In the genomic region with DNA sequence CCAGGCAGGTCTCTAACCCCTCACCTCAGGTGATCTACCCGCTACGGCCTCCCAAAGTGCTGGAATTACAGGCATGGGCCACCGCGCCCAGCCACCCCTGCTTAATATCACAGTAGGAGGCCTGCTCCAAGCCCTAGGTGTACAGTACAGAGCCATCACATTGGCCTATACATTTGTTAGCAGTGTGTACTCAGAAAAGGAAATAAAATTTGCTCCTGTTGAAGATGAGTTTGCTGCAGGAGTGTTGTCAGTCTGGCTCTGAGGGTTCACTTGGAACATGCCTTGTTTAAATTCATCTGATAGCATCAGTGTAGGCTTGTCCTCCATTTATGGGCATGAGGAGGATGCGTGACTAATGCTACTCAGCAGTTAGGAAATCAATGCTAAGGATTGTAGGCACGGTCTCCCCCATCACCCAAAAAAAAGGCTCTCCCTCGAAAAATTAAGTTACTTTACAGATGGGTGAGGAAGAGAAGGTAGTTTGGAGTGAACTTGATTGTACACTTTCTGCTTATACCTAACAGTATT, we compare ENCODE assay signal across 1 cellular context.
TF ChIP-seq lines count a peak whose summit lies in the region.

No MANE protein-coding gene starts in this region.

TF ChIP-seq in IMR-90, 13 proteins besides CTCF, POLR2A, EP300 and RAD21:
- no peak for TF ChIP-seq ELK1 (IDR thresholded peaks at IDR 0.05; ENCODE audit: borderline replicate concordance, low read depth, low read length)
- no peak for TF ChIP-seq RCOR1 (IDR thresholded peaks at IDR 0.05; ENCODE audit: insufficient replicate concordance, low read length)
- peak; percentile 24; the same call in 1 of the 2 replicates for TF ChIP-seq MAFK (IDR thresholded peaks at IDR 0.05; ENCODE audit: low read depth, low read length)
- peak; percentile 87 for TF ChIP-seq CEBPB (IDR thresholded peaks at IDR 0.05; ENCODE audit: low read depth, low read length)
- 0 out of 2 replicates have a peak, but pooled peaks have one; percentile 26 for TF ChIP-seq BHLHE40 (IDR thresholded peaks at IDR 0.05; ENCODE audit: low read depth, low read length)
- 0 out of 2 replicates have a peak, but pooled peaks have one; percentile 17 for TF ChIP-seq FOS (IDR thresholded peaks at IDR 0.05; ENCODE audit: low read depth, low read length)
